ENCODE assay signal across 13 cellular contexts in the genomic region with DNA sequence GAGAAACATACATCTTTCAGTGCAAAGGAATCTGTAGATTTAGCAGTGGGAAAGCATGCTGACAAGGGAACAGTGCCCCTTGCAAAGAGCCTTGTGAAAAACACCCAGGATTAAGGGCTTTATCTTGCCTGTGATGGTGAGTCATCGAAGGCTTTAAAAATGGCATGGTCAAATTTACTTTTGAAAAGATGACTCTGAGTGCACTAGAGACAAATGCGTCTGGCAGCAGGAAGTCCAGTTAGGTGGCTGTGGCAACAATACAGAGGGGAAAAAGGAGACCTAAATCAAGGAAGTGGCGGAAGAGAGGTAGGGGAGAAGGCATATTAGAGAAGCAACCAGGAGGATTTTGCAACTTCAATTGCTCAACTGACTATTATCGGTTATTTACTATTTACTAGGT.
DNase-seq lines count a peak whose midpoint lies in the region; ATAC-seq and TF ChIP-seq lines count a peak whose summit lies in the region.
"Had no signal": no experiment of that assay in that cellular context is flagged by ENCODE, and none has a peak within 500 bp of the region (broad histone marks: within the 10 kb centered on the region; RNA-seq: fewer than 3 reads in every experiment).

No MANE protein-coding gene starts in this region.

- TF ChIP-seq CTCF in astrocyte of the cerebellum (IDR thresholded peaks at IDR 0.05; ENCODE audit: low read depth, low read length, missing control alignments), result no peak

- ATAC-seq in left colon (no peak), HG03159 (IDR thresholded peaks at IDR 0.05; ENCODE audit: unreplicated experiment) (no peak)

- intact Hi-C loops in left colon (cut with DNase I, micrococcal nuclease), result no loop called here

- H3K4me3 ChIP-seq in astrocyte of the cerebellum (ENCODE audit: low read depth, low read length), result no peak overlapping the region
- H3K4me3 ChIP-seq: adrenal gland, Peyer's patch, suprapubic skin had no signal

- in situ Hi-C loops in astrocyte of the cerebellum (cut with HindIII; ENCODE audit: low sequenced_read_pairs), result no loop called here

- DNase-seq in ELR (ENCODE audit: low read depth) (peak; percentile 29), NCI-H2029 treated with DMSO at 0.1 percent for 48 hours (lab: John Stamatoyannopoulos, UW) (peak; percentile 2), astrocyte of the cerebellum (ENCODE audit: low read depth) (peak; percentile 1), islet precursor cell (peak; percentile 78), left colon (no peak), SK-N-DZ (ENCODE audit: low spot score) (no peak)
- no peak for DNase-seq in stimulated activated CD4-positive, alpha-beta T cell treated with anti-CD3 and anti-CD28 coated beads, Interleukin-4, amount 100 ng/mL, for 24 hours
- DNase-seq: adrenal gland, NCI-H187 treated with DMSO at 0.1 percent for 48 hours, Peyer's patch, retina had no signal

Comparison
In these comparisons a context has a peak if more than half of its experiments do, and no peak if none do; other contexts are left out.
1. DNase-seq: peak in ELR (single experiment), NCI-H2029 treated with DMSO at 0.1 percent for 48 hours (single experiment), astrocyte of the cerebellum (single experiment) and islet precursor cell (single experiment); none in left colon (0 of 2), SK-N-DZ (single experiment) and stimulated activated CD4-positive, alpha-beta T cell treated with anti-CD3 and anti-CD28 coated beads, Interleukin-4, amount 100 ng/mL, for 24 hours (single experiment).